ENCODE assay signal across 18 cellular contexts in the genomic region with DNA sequence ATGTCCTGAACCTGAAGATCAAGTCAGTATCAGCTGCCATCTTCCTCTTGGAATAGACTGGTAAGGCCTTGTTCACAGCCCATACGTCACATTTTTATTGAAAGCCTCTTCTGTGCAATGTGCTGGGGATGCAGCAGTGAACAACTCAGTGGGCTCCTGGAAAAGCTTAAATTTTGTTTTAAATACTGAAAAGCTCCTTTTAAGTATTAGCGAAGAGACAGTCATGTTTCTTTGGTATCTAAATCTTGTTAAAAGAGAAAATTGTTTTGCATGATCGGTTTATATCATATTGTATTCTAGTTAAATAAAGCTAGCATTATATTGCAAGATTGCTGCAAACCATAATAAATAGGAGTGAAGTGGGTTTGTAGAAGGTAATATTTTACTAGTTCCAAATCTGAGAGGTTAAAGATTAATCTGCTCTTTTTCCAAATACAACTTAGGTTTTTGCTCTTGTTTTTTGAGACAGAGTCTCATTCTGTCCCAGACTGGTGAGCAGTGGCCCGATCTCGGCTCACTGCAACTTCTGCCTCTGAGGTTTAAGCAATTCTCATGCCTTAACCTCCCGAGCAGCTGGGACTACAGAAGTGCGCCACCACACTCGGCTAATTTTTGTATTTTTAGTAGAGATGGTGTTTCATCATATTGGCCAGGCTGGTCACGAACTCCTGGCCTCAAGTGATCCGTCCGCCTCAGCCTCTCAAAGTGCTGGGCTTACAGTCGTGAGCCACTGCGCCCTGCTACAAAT. TPM values are rescaled to one million over a fixed set of nuclear protein-coding genes. Genes with fewer than 3 reads are reported as not detected.
A peak's percentile ranks its signal among the peaks of the same experiment; 100 is the strongest.
DNase-seq lines count a peak whose midpoint lies in the region; ATAC-seq and TF ChIP-seq lines count a peak whose summit lies in the region.
"Had no signal": no experiment of that assay in that cellular context is flagged by ENCODE, and none has a peak within 500 bp of the region (broad histone marks: within the 10 kb centered on the region; RNA-seq: fewer than 3 reads in every experiment).

No MANE protein-coding gene starts in this region.

- no peak overlapping the region for H3K4ac ChIP-seq in mesenchymal stem cell (ENCODE audit: low read depth in 1 of 2, low read length in 2 of 2)

- H3K27ac Mint-ChIP-seq in activated B cell treated with CpG ODN at 0.5 μM for 24 hours (no peak overlapping the region), type B pancreatic cell (no peak overlapping the region)

- no peak overlapping the region for H2AFZ ChIP-seq in mesenchymal stem cell (ENCODE audit: low read depth, low read length)

- H3K18ac ChIP-seq in mesenchymal stem cell (ENCODE audit: low read depth in 1 of 2, low read length in 2 of 2), result no peak overlapping the region

- POLR2A ChIA-PET in activated B cell treated with CpG ODN at 0.5 μM for 24 hours (lab: Charles Lee), result interaction anchor here (0.6 to 2.5 kb wide), 3 partner anchors 11 to 709 kb away, joined by 4 to 34 read pairs (median 4); no protein-coding TSS in a partner anchor

- peaks cover 7% of the 10 kb centered on the region for H3K4me1 ChIP-seq in mesenchymal stem cell (ENCODE audit: control insufficient read depth, insufficient read depth, low read depth, low read length)

- no peaks in the 10 kb centered on the region for H3K9me3 Mint-ChIP-seq in activated T-cell treated with anti-CD3 and anti-CD28 coated beads, Interleukin-2, amount 50 U/mL, for 4 hours
- no peaks in the 10 kb centered on the region for H3K9me3 Mint-ChIP-seq in activated B cell treated with CpG ODN at 0.5 μM for 24 hours
- H3K9me3 Mint-ChIP-seq in type B pancreatic cell, result no peaks in the 10 kb centered on the region

- no peak for DNase-seq in activated T-cell treated with anti-CD3 and anti-CD28 coated beads, Interleukin-2, amount 50 U/mL, for 4 hours
- DNase-seq in activated T-cell treated with anti-CD3 and anti-CD28 coated beads, Interleukin-2, amount 50 U/mL, for 1 hour, result no peak
- DNase-seq in activated B cell treated with CpG ODN at 0.5 μM for 24 hours (no peak), mesenchymal stem cell (no peak), type B pancreatic cell (ENCODE audit: extremely low spot score, unreplicated experiment) (no peak), NCI-H1930 (lab: John Stamatoyannopoulos, UW) (no peak)
- DNase-seq: activated T-cell treated with anti-CD3 and anti-CD28 coated beads for 4 hours, adrenal gland, erythroblast, glutamatergic neuron, Karpas-422, kidney glomerular epithelial cell, NCI-H187, NCI-H524 treated with DMSO at 0.1 percent for 48 hours had no signal

- no peak for ATAC-seq in activated T-cell treated with anti-CD3 and anti-CD28 coated beads, Interleukin-2, amount 50 U/mL, for 4 hours
- ATAC-seq in activated B cell treated with CpG ODN at 0.5 μM for 24 hours (ENCODE audit: low read depth), result no peak
- no peak for ATAC-seq in HG02642 (IDR thresholded peaks at IDR 0.05; ENCODE audit: poor library complexity, unreplicated experiment)
- ATAC-seq in GM18873 (IDR thresholded peaks at IDR 0.05; ENCODE audit: low FRiP score, unreplicated experiment), result no peak

- H4K8ac ChIP-seq in mesenchymal stem cell (ENCODE audit: low read length), result no peak overlapping the region

- H3K4me1 Mint-ChIP-seq in activated T-cell treated with anti-CD3 and anti-CD28 coated beads, Interleukin-2, amount 50 U/mL, for 4 hours (ENCODE audit: low read depth), result peaks cover 12% of the 10 kb centered on the region
- H3K4me1 Mint-ChIP-seq in activated B cell treated with CpG ODN at 0.5 μM for 24 hours, result peaks cover 24% of the 10 kb centered on the region
- peaks cover 17% of the 10 kb centered on the region for H3K4me1 Mint-ChIP-seq in type B pancreatic cell (ENCODE audit: unreplicated experiment)

- no peaks in the 10 kb centered on the region for H3K36me3 ChIP-seq in mesenchymal stem cell (ENCODE audit: control insufficient read depth in 1 of 2, insufficient read depth in 2 of 2, low read depth in 1 of 2, low read length in 2 of 2)
- H3K36me3 ChIP-seq: adrenal gland, thoracic aorta had no signal

- H4K91ac ChIP-seq in mesenchymal stem cell (ENCODE audit: low read length), result no peak overlapping the region

- intact Hi-C loops in activated B cell treated with CpG ODN at 0.5 μM for 24 hours (cut with micrococcal nuclease), result loop anchor here (2.0 kb wide), 2 partner anchors 453 to 957 kb away; partner anchors contain the start of genes ATL2 and STRN

- H3K27me3 ChIP-seq in mesenchymal stem cell (ENCODE audit: control insufficient read depth in 1 of 2, insufficient read depth in 1 of 2, low read length in 2 of 2), result no peaks in the 10 kb centered on the region
- H3K27me3 ChIP-seq: adrenal gland had no signal

- no peaks in the 10 kb centered on the region for H3K36me3 Mint-ChIP-seq in activated T-cell treated with anti-CD3 and anti-CD28 coated beads, Interleukin-2, amount 50 U/mL, for 4 hours (ENCODE audit: insufficient read depth)
- H3K36me3 Mint-ChIP-seq in activated B cell treated with CpG ODN at 0.5 μM for 24 hours (ENCODE audit: low read depth) (peaks cover 4% of the 10 kb centered on the region), type B pancreatic cell (no peaks in the 10 kb centered on the region)

- no peak overlapping the region for H2BK12ac ChIP-seq in mesenchymal stem cell (ENCODE audit: low read length in 2 of 2)

- H3K4me3 Mint-ChIP-seq in activated T-cell treated with anti-CD3 and anti-CD28 coated beads, Interleukin-2, amount 50 U/mL, for 4 hours, result peak overlapping the region; percentile 97
- H3K4me3 Mint-ChIP-seq in activated B cell treated with CpG ODN at 0.5 μM for 24 hours (peak overlapping the region; percentile 50), type B pancreatic cell (peak overlapping the region; percentile 90)

- no peak overlapping the region for H2BK15ac ChIP-seq in mesenchymal stem cell (ENCODE audit: low read depth, poor library complexity, severe bottlenecking)

- peak overlapping the region; percentile 23 for H3K4me2 ChIP-seq in mesenchymal stem cell (ENCODE audit: low read length, poor library complexity, severe bottlenecking)

- peaks cover 3% of the 10 kb centered on the region for H3K79me1 ChIP-seq in mesenchymal stem cell (replicated peaks; ENCODE audit: low read length, poor library complexity, severe bottlenecking)

- H3K27ac ChIP-seq in mesenchymal stem cell (ENCODE audit: low read length, poor library complexity, severe bottlenecking), result peak overlapping the region; percentile 30
- H3K27ac ChIP-seq: HL-60, thoracic aorta had no signal

- H3K9me3 ChIP-seq in mesenchymal stem cell (ENCODE audit: control insufficient read depth, low read length), result no peaks in the 10 kb centered on the region
- H3K9me3 ChIP-seq: adrenal gland, thoracic aorta had no signal

- no peak overlapping the region for H3K23ac ChIP-seq in mesenchymal stem cell (ENCODE audit: low read length in 2 of 2)

- no peak overlapping the region for H3K4me3 ChIP-seq in mesenchymal stem cell (ENCODE audit: insufficient read depth in 1 of 2, low read depth in 1 of 2, low read length in 2 of 2)

- H3K14ac ChIP-seq in mesenchymal stem cell (ENCODE audit: low read length in 2 of 2), result no peak overlapping the region

- H2BK120ac ChIP-seq in mesenchymal stem cell (ENCODE audit: low read depth, low read length), result no peak overlapping the region

- CTCF ChIA-PET in activated B cell treated with CpG ODN at 0.5 μM for 24 hours (lab: Charles Lee), result interaction anchor here (0.8 to 3.0 kb wide), 5 partner anchors 12 to 526 kb away, joined by 3 to 16 read pairs (median 3); no protein-coding TSS in a partner anchor

- no peak overlapping the region for H2BK5ac ChIP-seq in mesenchymal stem cell (ENCODE audit: low read depth, low read length, poor library complexity, severe bottlenecking)

- H3K9ac ChIP-seq in mesenchymal stem cell (ENCODE audit: low read length), result no peak overlapping the region

- TF ChIP-seq CTCF in activated B cell treated with CpG ODN at 0.5 μM for 24 hours (IDR thresholded peaks at IDR 0.05) (no peak), type B pancreatic cell (conservative IDR thresholded peaks at IDR 0.05) (no peak)

- 94% methylated on average over 12 of the region's 13 CpGs for WGBS in mesenchymal stem cell

- H2AK5ac ChIP-seq in mesenchymal stem cell (ENCODE audit: low read length, severe bottlenecking), result no peak overlapping the region

- peaks cover 11% of the 10 kb centered on the region for H3K27me3 Mint-ChIP-seq in activated T-cell treated with anti-CD3 and anti-CD28 coated beads, Interleukin-2, amount 50 U/mL, for 4 hours (ENCODE audit: low read depth)
- H3K27me3 Mint-ChIP-seq in activated B cell treated with CpG ODN at 0.5 μM for 24 hours, result peaks cover 3% of the 10 kb centered on the region
- H3K27me3 Mint-ChIP-seq in type B pancreatic cell, result peaks cover 3% of the 10 kb centered on the region

RNA-seq across cellular contexts. Expression of gene RMDN2, which starts 1.6 kb away (rescaled TPM):
- 1 to 10 TPM; 3.4 to 4.3 (median 3.8) TPM for total RNA-seq in activated T-cell treated with anti-CD3 and anti-CD28 coated beads, Interleukin-2, amount 50 U/mL, for 4 hours
- 7.0 TPM in 2 replicates for total RNA-seq in activated B cell treated with CpG ODN at 0.5 μM for 24 hours
- 5.0 TPM for polyA plus RNA-seq in mesenchymal stem cell (2013, experiment 1 of 2)
- 5.7 TPM for polyA plus RNA-seq in mesenchymal stem cell (2013, experiment 2 of 2)
- 5.4 and 7.0 TPM in 2 replicates for total RNA-seq in type B pancreatic cell (ENCODE audit: low replicate concordance)
